ENCODE assay signal across 8 cellular contexts in genomic region chr1:51331206-51332100, GRCh38. TPM values are rescaled to one million over a fixed set of nuclear protein-coding genes. Genes with fewer than 3 reads are reported as not detected.
DNase-seq lines count a peak whose midpoint lies in the region; ATAC-seq and TF ChIP-seq lines count a peak whose summit lies in the region.

No MANE protein-coding gene starts in this region.

- no peaks in the 10 kb centered on the region for H3K4me1 ChIP-seq in naive thymus-derived CD4-positive, alpha-beta T cell (ENCODE audit: control insufficient read depth in 2 of 2, insufficient read depth in 2 of 2, low read length in 2 of 2)

- ATAC-seq in SK-N-SH treated with all-trans-retinoic acid at 6 μM for 48 hours (peak; percentile 76), GM19452 (IDR thresholded peaks at IDR 0.05; ENCODE audit: unreplicated experiment) (no peak)
- peak; percentile 68 for ATAC-seq in naive thymus-derived CD4-positive, alpha-beta T cell

- DNase-seq in AG20443 (ENCODE audit: low spot score) = peak; percentile 81
- peak; percentile 50 for DNase-seq in GM12865 (ENCODE audit: low read depth)
- DNase-seq in HT1080 (ENCODE audit: low read depth) = peak; percentile 63
- DNase-seq in erythroblast (lab: John Stamatoyannopoulos, UW) = peak; percentile 88 to 89
- no peak for DNase-seq in naive thymus-derived CD4-positive, alpha-beta T cell
- DNase-seq in T-helper 9 cell = no peak

- peak overlapping the region; percentile 31 to 85 (median 66) for H3K4me3 Mint-ChIP-seq in naive thymus-derived CD4-positive, alpha-beta T cell

- no peaks in the 10 kb centered on the region for H3K36me3 ChIP-seq in naive thymus-derived CD4-positive, alpha-beta T cell (ENCODE audit: control insufficient read depth in 2 of 3, insufficient read depth in 3 of 3, low read length in 3 of 3)

- H3K27me3 Mint-ChIP-seq in naive thymus-derived CD4-positive, alpha-beta T cell = peaks cover 23 to 37% (median 30%) of the 10 kb centered on the region in 5 donors

- no peak for TF ChIP-seq CTCF in GM12865 (IDR thresholded peaks at IDR 0.05; ENCODE audit: insufficient read depth, low read depth, low read length, missing control alignments)

- TF ChIP-seq POLR2A in erythroblast (IDR thresholded peaks at IDR 0.05; ENCODE audit: low read length) = no peak

- no peak overlapping the region for H3K4me3 ChIP-seq in GM12865 (ENCODE audit: low read depth, low read length)
- no peak overlapping the region for H3K4me3 ChIP-seq in naive thymus-derived CD4-positive, alpha-beta T cell (ENCODE audit: low read length)

- intact Hi-C loops in naive thymus-derived CD4-positive, alpha-beta T cell (cut with micrococcal nuclease) = loop anchor here in 1 of 2 donors (10.0 kb wide), 1 partner anchor 433 kb away; no protein-coding TSS in a partner anchor

- CTCF ChIA-PET in naive thymus-derived CD4-positive, alpha-beta T cell (lab: Charles Lee) = no interaction called here

- H3K9me3 ChIP-seq in naive thymus-derived CD4-positive, alpha-beta T cell (ENCODE audit: control insufficient read depth in 2 of 3, low read length in 3 of 3) = no peaks in the 10 kb centered on the region

- H3K27ac ChIP-seq in naive thymus-derived CD4-positive, alpha-beta T cell (ENCODE audit: low read depth, low read length) = no peak overlapping the region

- no peak overlapping the region for H3K27ac Mint-ChIP-seq in naive thymus-derived CD4-positive, alpha-beta T cell

- POLR2A ChIA-PET in naive thymus-derived CD4-positive, alpha-beta T cell (lab: Charles Lee) = no interaction called here

- peaks cover 0 to 9% (median 5%) of the 10 kb centered on the region in 7 donors for H3K4me1 Mint-ChIP-seq in naive thymus-derived CD4-positive, alpha-beta T cell

- H3K36me3 Mint-ChIP-seq in naive thymus-derived CD4-positive, alpha-beta T cell = peaks cover 0 to 4% (median 0%) of the 10 kb centered on the region in 5 donors

- no peaks in the 10 kb centered on the region for H3K9me3 Mint-ChIP-seq in naive thymus-derived CD4-positive, alpha-beta T cell

- H3K27me3 ChIP-seq in naive thymus-derived CD4-positive, alpha-beta T cell (ENCODE audit: control insufficient read depth in 2 of 2, insufficient read depth in 2 of 2, low read length in 2 of 2) = peaks cover 5 to 11% of the 10 kb centered on the region in 2 donors

TF ChIP-seq in SK-N-SH treated with all-trans-retinoic acid at 6 μM for 48 hours, 23 proteins besides CTCF, POLR2A, EP300 and RAD21:
- no peak for TF ChIP-seq TCF4 (CRISPR knock-in tag; IDR thresholded peaks at IDR 0.05; ENCODE audit: borderline replicate concordance)
- TF ChIP-seq BACH2 (CRISPR knock-in tag; IDR thresholded peaks at IDR 0.05; ENCODE audit: borderline replicate concordance) = no peak
- TF ChIP-seq ISL1 (CRISPR knock-in tag; IDR thresholded peaks at IDR 0.05) = no peak
- no peak for TF ChIP-seq PATZ1 (CRISPR knock-in tag; IDR thresholded peaks at IDR 0.05; ENCODE audit: borderline replicate concordance)
- no peak for TF ChIP-seq ZFP30 (CRISPR knock-in tag; IDR thresholded peaks at IDR 0.05)
- no peak for TF ChIP-seq TSHZ2 (CRISPR knock-in tag; IDR thresholded peaks at IDR 0.05)
- no peak for TF ChIP-seq SNAI2 (CRISPR knock-in tag; IDR thresholded peaks at IDR 0.05)
- TF ChIP-seq POU6F1 (CRISPR knock-in tag; IDR thresholded peaks at IDR 0.05; ENCODE audit: borderline replicate concordance, low read depth) = no peak
- no peak for TF ChIP-seq PPARA (CRISPR knock-in tag; IDR thresholded peaks at IDR 0.05; ENCODE audit: borderline replicate concordance)
- TF ChIP-seq CSDC2 (CRISPR knock-in tag; IDR thresholded peaks at IDR 0.05) = no peak
- TF ChIP-seq TOX (CRISPR knock-in tag; IDR thresholded peaks at IDR 0.05; ENCODE audit: borderline replicate concordance) = no peak
- no peak for TF ChIP-seq ZNF8 (CRISPR knock-in tag; IDR thresholded peaks at IDR 0.05)
- TF ChIP-seq OSR1 (CRISPR knock-in tag; IDR thresholded peaks at IDR 0.05) = no peak

RNA-seq across cellular contexts. Expression of gene TTC39A, which starts 1.1 kb away (rescaled TPM):
- not detected in 2 replicates for total RNA-seq in HT1080 (2014; rRNA removed; shearing (Covaris generic))
- polyA plus RNA-seq in HT1080 (2015; cell fraction: cytosol; rRNA removed) = 0.20 and 0.21 TPM in 2 replicates
- 0.05 and 0.16 TPM in 2 replicates for polyA plus RNA-seq in HT1080 (2015; cell fraction: nucleus; rRNA removed)
- total RNA-seq in naive thymus-derived CD4-positive, alpha-beta T cell = under 1 TPM in 1 of 5 experiments, not detected in 4; 0.16 TPM
- polyA plus RNA-seq in naive thymus-derived CD4-positive, alpha-beta T cell = not detected

Comparison
In these comparisons a context has a peak if more than half of its experiments do, and no peak if none do; other contexts are left out.
1. DNase-seq: peak in AG20443 (single experiment), GM12865 (single experiment), HT1080 (single experiment) and erythroblast (2 of 2); none in naive thymus-derived CD4-positive, alpha-beta T cell (0 of 9) and T-helper 9 cell (single experiment).